Comparison of ENCODE assay signal across 10 cellular contexts in the genomic region with DNA sequence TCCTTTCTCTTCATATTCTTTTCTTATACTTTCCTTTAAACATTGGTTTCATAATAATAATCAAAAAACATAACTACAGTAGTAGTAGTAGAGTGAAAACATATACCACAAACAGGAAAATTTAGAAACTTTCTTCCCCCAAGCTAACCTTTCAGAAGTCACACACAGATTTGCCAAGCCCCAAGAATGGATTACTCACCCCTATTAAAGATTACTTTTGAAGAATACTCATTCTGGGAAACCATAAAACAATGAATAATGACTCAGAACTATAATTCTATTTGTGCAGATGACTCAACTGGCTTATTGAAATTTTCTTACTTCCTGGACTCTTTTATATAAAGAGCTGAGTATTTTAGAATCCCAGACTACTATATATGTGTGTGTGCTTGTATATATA.
DNase-seq lines count a peak whose midpoint lies in the region; ATAC-seq and TF ChIP-seq lines count a peak whose summit lies in the region.
"Had no signal": no experiment of that assay in that cellular context is flagged by ENCODE, and none has a peak within 500 bp of the region (broad histone marks: within the 10 kb centered on the region; RNA-seq: fewer than 3 reads in every experiment).

No MANE protein-coding gene starts in this region.

- H3K36me3 ChIP-seq in WERI-Rb-1 (no peaks in the 10 kb centered on the region), H7 (replicated peaks; ENCODE audit: control insufficient read depth, insufficient read depth, low read length) (no peaks in the 10 kb centered on the region)

- no peaks in the 10 kb centered on the region for H3K9me3 ChIP-seq in WERI-Rb-1 (ENCODE audit: severe bottlenecking)

- DNase-seq in RWPE1 (ENCODE audit: low spot score), result peak; percentile 78
- peak; percentile 65 for DNase-seq in myocyte (ENCODE audit: low read depth)
- no peak for DNase-seq in GM10266 (ENCODE audit: extremely low spot score)
- DNase-seq in WERI-Rb-1, result no peak
- no peak for DNase-seq in H7
- no peak for DNase-seq in epidermal melanocyte (ENCODE audit: insufficient read length, low spot score)
- DNase-seq: activated CD4-positive, CD25-positive, alpha-beta regulatory T cell had no signal

- H3K4me3 ChIP-seq in WERI-Rb-1 (ENCODE audit: low read depth, low read length), result no peak overlapping the region
- no peak overlapping the region for H3K4me3 ChIP-seq in H7 (ENCODE audit: insufficient read depth, low read depth, low read length)

- CTCF ChIA-PET in RWPE1 (lab: Yijun Ruan, JAX), result interaction anchor here (0.8 kb wide), 1 partner anchor 10 kb away, joined by 5 read pairs; no protein-coding TSS in a partner anchor

- peak; percentile 77 for ATAC-seq in GM18867 (IDR thresholded peaks at IDR 0.05; ENCODE audit: unreplicated experiment)
- ATAC-seq in HG02759 (IDR thresholded peaks at IDR 0.05; ENCODE audit: unreplicated experiment), result peak; percentile 89

- TF ChIP-seq CTCF in RWPE1 (conservative IDR thresholded peaks at IDR 0.05; ENCODE audit: low read depth), result no peak
- TF ChIP-seq CTCF in GM10266 (IDR thresholded peaks at IDR 0.05; ENCODE audit: control insufficient read depth, insufficient read depth, low read depth, missing control alignments), result no peak
- no peak for TF ChIP-seq CTCF in WERI-Rb-1 (IDR thresholded peaks at IDR 0.05; ENCODE audit: low read depth, low read length)

- peaks cover 5% of the 10 kb centered on the region for H3K27me3 ChIP-seq in WERI-Rb-1 (ENCODE audit: insufficient read depth, low read depth, severe bottlenecking)
- no peaks in the 10 kb centered on the region for H3K27me3 ChIP-seq in H7 (ENCODE audit: control insufficient read depth, insufficient read depth, low read length)

- no peak overlapping the region for H3K27ac ChIP-seq in RWPE1
- H3K27ac ChIP-seq in WERI-Rb-1, result no peak overlapping the region
- H3K27ac ChIP-seq: HL-60 had no signal

- POLR2A ChIA-PET in RWPE1 (lab: Yijun Ruan, JAX; ENCODE audit: low non-redundant PET), result interaction anchor here (0.6 to 0.7 kb wide), 2 partner anchors 525 to 747 kb away, joined by 3 to 4 read pairs; no protein-coding TSS in a partner anchor

Comparison
In these comparisons a context has a peak if more than half of its experiments do, and no peak if none do; other contexts are left out.
1. DNase-seq: peak in RWPE1 (single experiment) and myocyte (single experiment); none in GM10266 (single experiment), WERI-Rb-1 (single experiment), H7 (single experiment) and epidermal melanocyte (single experiment).